ENCODE assay signal across 9 cellular contexts in genomic region chr15:76330281-76330680, GRCh38. TPM values are rescaled to one million over a fixed set of nuclear protein-coding genes. Genes with fewer than 3 reads are reported as not detected.
DNase-seq lines count a peak whose midpoint lies in the region; ATAC-seq and TF ChIP-seq lines count a peak whose summit lies in the region.
"Had no signal": no experiment of that assay in that cellular context is flagged by ENCODE, and none has a peak within 500 bp of the region (broad histone marks: within the 10 kb centered on the region; RNA-seq: fewer than 3 reads in every experiment).

No MANE protein-coding gene starts in this region.

- no peaks in the 10 kb centered on the region for H3K79me2 ChIP-seq in parathyroid adenoma

- H3K9me3 ChIP-seq in esophagus muscularis mucosa (no peaks in the 10 kb centered on the region), parathyroid adenoma (ENCODE audit: control insufficient read depth, low read length) (no peaks in the 10 kb centered on the region)

- peak; percentile 47 to 62 (median 55) for TF ChIP-seq CTCF in esophagus muscularis mucosa (IDR thresholded peaks at IDR 0.05)
- peak; percentile 37 for TF ChIP-seq CTCF in parathyroid adenoma (IDR thresholded peaks at IDR 0.05)

- H3K4me1 ChIP-seq in esophagus muscularis mucosa (peaks cover 3% of the 10 kb centered on the region in 4 donors), parathyroid adenoma (no peaks in the 10 kb centered on the region)

- intact Hi-C loops in esophagus muscularis mucosa (cut with DNase I) = loop anchor here (5.0 kb wide), 1 partner anchor 138 kb away; no protein-coding TSS in a partner anchor

- H3K36me3 ChIP-seq in esophagus muscularis mucosa (no peaks in the 10 kb centered on the region), parathyroid adenoma (ENCODE audit: control insufficient read depth, insufficient read depth, low read length) (no peaks in the 10 kb centered on the region)

- 70% methylated on average over 4 of the region's 4 CpGs for WGBS in esophagus muscularis mucosa

- DNase-seq in DMS 273 (lab: John Stamatoyannopoulos, UW; ENCODE audit: unreplicated experiment) (peak; percentile 80), DMS 273 treated with DMSO at 0.1 percent for 48 hours (lab: John Stamatoyannopoulos, UW) (no peak), NCI-H82 treated with DMSO at 0.1 percent for 48 hours (lab: John Stamatoyannopoulos, UW; ENCODE audit: unreplicated experiment) (peak; percentile 52), esophagus muscularis mucosa (ENCODE audit: extremely low spot score) (no peak), dedifferentiated amniotic fluid mesenchymal stem cell (ENCODE audit: extremely low spot score) (no peak), DMS153 (lab: John Stamatoyannopoulos, UW) (no peak)
- DNase-seq: naive B cell had no signal

- H3K27me3 ChIP-seq in esophagus muscularis mucosa (peaks cover 0 to 62% (median 0%) of the 10 kb centered on the region in 4 donors), parathyroid adenoma (ENCODE audit: control insufficient read depth, insufficient read depth, low read length) (no peaks in the 10 kb centered on the region)

- no peak overlapping the region for H3K4me2 ChIP-seq in parathyroid adenoma (ENCODE audit: low read length)

- ATAC-seq in HG02610 (IDR thresholded peaks at IDR 0.05; ENCODE audit: unreplicated experiment) = no peak

- H3K9ac ChIP-seq in parathyroid adenoma = no peak overlapping the region

- H3K4me3 ChIP-seq in esophagus muscularis mucosa (no peak overlapping the region), parathyroid adenoma (ENCODE audit: low read depth, low read length) (no peak overlapping the region)

- TF ChIP-seq EP300 in esophagus muscularis mucosa (IDR thresholded peaks at IDR 0.05) = no peak

- no peak overlapping the region for H2AFZ ChIP-seq in parathyroid adenoma

- TF ChIP-seq POLR2A in esophagus muscularis mucosa (IDR thresholded peaks at IDR 0.05; ENCODE audit: low read depth) = no peak

- H3K27ac ChIP-seq in esophagus muscularis mucosa (replicated peaks in 1 of 4) (no peak overlapping the region), parathyroid adenoma (no peak overlapping the region)

RNA-seq across cellular contexts. Expression of gene ISL2, which starts 6.3 kb away (rescaled TPM):
- 1 to 10 TPM; 1.8 to 5.1 (median 4.2) TPM for total RNA-seq in esophagus muscularis mucosa

RNA-seq across cellular contexts. Expression of gene ETFA, which starts 19.0 kb away (rescaled TPM):
- total RNA-seq in esophagus muscularis mucosa = 100 to 1,000 TPM in 3 of 4 donors, 10 to 100 TPM in 1; 98.7 to 137 (median 130) TPM

Comparison
In these comparisons a context has a peak if more than half of its experiments do, and no peak if none do; other contexts are left out.
1. DNase-seq: peak in DMS 273 (single experiment) and NCI-H82 treated with DMSO at 0.1 percent for 48 hours (single experiment); none in DMS 273 treated with DMSO at 0.1 percent for 48 hours (single experiment), esophagus muscularis mucosa (single experiment), dedifferentiated amniotic fluid mesenchymal stem cell (single experiment) and DMS153 (single experiment).